In genomic region chr18:36516258-36516657, GRCh38 we compare ENCODE assay signal across 24 cellular contexts.
"Had no signal": no experiment of that assay in that cellular context is flagged by ENCODE, and none has a peak within 500 bp of the region (broad histone marks: within the 10 kb centered on the region; RNA-seq: fewer than 3 reads in every experiment).

No MANE protein-coding gene starts in this region.

- H3K4me2 ChIP-seq: KMS-11 had no signal

- H3K36me3 ChIP-seq: SJSA1 had no signal

- H3K9me3 Mint-ChIP-seq: IgD-negative memory B cell had no signal

- H3K4me3 Mint-ChIP-seq: IgD-negative memory B cell had no signal

- ATAC-seq: K562 had no signal

- H3K9me3 ChIP-seq: SJSA1 had no signal

- H3K27ac Mint-ChIP-seq: IgD-negative memory B cell had no signal

- DNase-seq: Kasumi-1, MM.1S, NCI-H1105, NCI-H1417, NCI-H1436 treated with DMSO at 0.1 percent for 48 hours, NCI-H1694, NCI-H187 treated with DMSO at 0.1 percent for 48 hours, NCI-H2029 treated with DMSO at 0.1 percent for 48 hours, NCI-H2171 treated with DMSO at 0.1 percent for 48 hours, NCI-H345, NCI-H446 treated with DMSO at 0.1 percent for 48 hours, NCI-H510A treated with DMSO at 0.1 percent for 48 hours, NCI-H526, NCI-H748 treated with DMSO at 0.1 percent for 48 hours, Right ventricle myocardium superior, RPMI8226, SIG-M5, SW 1271 had no signal

- H3K9ac ChIP-seq: KMS-11 had no signal

- H3K27me3 ChIP-seq: SJSA1 had no signal

- H3K4me1 ChIP-seq: SJSA1 had no signal

- H3K27ac ChIP-seq: HL-60, KMS-11, SJSA1, SK-N-MC had no signal

- H3K4me3 ChIP-seq: K562, SJSA1, SK-N-MC had no signal
